2 cellular contexts compared by ENCODE assay signal in genomic region chr13:113603116-113603710, GRCh38.
TF ChIP-seq lines count a peak whose summit lies in the region.

No MANE protein-coding gene starts in this region.

TF ChIP-seq in HEK293, 187 proteins besides CTCF, POLR2A, EP300 and RAD21:
- no peak for TF ChIP-seq ZNF112 (tag by site-specific recombination; IDR thresholded peaks at IDR 0.05)
- no peak for TF ChIP-seq HOXA7 (CRISPR knock-in tag; IDR thresholded peaks at IDR 0.05; ENCODE audit: borderline replicate concordance)
- peak; percentile 39; the same call in 1 of the 2 replicates for TF ChIP-seq GLIS2 (tag by site-specific recombination; IDR thresholded peaks at IDR 0.05)
- no peak for TF ChIP-seq REPIN1 (tag by site-specific recombination; IDR thresholded peaks at IDR 0.05; ENCODE audit: low read depth)
- no peak for TF ChIP-seq ZFP69B (tag by site-specific recombination; IDR thresholded peaks at IDR 0.05)
- no peak for TF ChIP-seq ZNF571 (tag by site-specific recombination; IDR thresholded peaks at IDR 0.05)
- no peak for TF ChIP-seq ZNF624 (tag by site-specific recombination; IDR thresholded peaks at IDR 0.05)
- TF ChIP-seq ZNF366 (tag by site-specific recombination; conservative IDR thresholded peaks at IDR 0.05) = no peak
- TF ChIP-seq ZSCAN4 (tag by site-specific recombination; IDR thresholded peaks at IDR 0.05) = no peak
- TF ChIP-seq ZNF510 (tag by site-specific recombination; IDR thresholded peaks at IDR 0.05; ENCODE audit: insufficient replicate concordance) = no peak
- no peak for TF ChIP-seq ZNF221 (tag by site-specific recombination; IDR thresholded peaks at IDR 0.05; ENCODE audit: borderline replicate concordance)
- no peak for TF ChIP-seq GLI2 (tag by site-specific recombination; IDR thresholded peaks at IDR 0.05; ENCODE audit: borderline replicate concordance, low read depth)
- no peak for TF ChIP-seq GLI4 (tag by site-specific recombination; IDR thresholded peaks at IDR 0.05)
- TF ChIP-seq ATF2 (tag by site-specific recombination; IDR thresholded peaks at IDR 0.05; ENCODE audit: low read depth) = peak; percentile 80
- peak; percentile 45; the same call in 1 of the 2 replicates for TF ChIP-seq KLF1 (tag by site-specific recombination; IDR thresholded peaks at IDR 0.05)
- TF ChIP-seq BCL11B (tag by site-specific recombination; IDR thresholded peaks at IDR 0.05; ENCODE audit: low read depth) = no peak
- no peak for TF ChIP-seq ZNF623 (tag by site-specific recombination; IDR thresholded peaks at IDR 0.05)
- no peak for TF ChIP-seq ZNF248 (tag by site-specific recombination; IDR thresholded peaks at IDR 0.05)
- no peak for TF ChIP-seq ZNF692 (tag by site-specific recombination; IDR thresholded peaks at IDR 0.05)
- TF ChIP-seq SCRT2 (tag by site-specific recombination; IDR thresholded peaks at IDR 0.05) = no peak
- TF ChIP-seq ZNF596 (tag by site-specific recombination; IDR thresholded peaks at IDR 0.05) = no peak
- TF ChIP-seq ZNF530 (tag by site-specific recombination; IDR thresholded peaks at IDR 0.05; ENCODE audit: low read depth) = no peak
- no peak for TF ChIP-seq HOXC10 (CRISPR knock-in tag; IDR thresholded peaks at IDR 0.05)

TF ChIP-seq in HepG2, 621 proteins besides CTCF, POLR2A, EP300 and RAD21:
- peak; percentile 21; the same call in 1 of the 2 replicates for TF ChIP-seq CREB1 (IDR thresholded peaks at IDR 0.05)
- TF ChIP-seq CREB1 (CRISPR knock-in tag; IDR thresholded peaks at IDR 0.05) = no peak
- TF ChIP-seq SP140L (CRISPR knock-in tag; IDR thresholded peaks at IDR 0.05; ENCODE audit: borderline replicate concordance) = no peak
- no peak for TF ChIP-seq TCF12 (IDR thresholded peaks at IDR 0.05)
- no peak for TF ChIP-seq TCF12 (CRISPR knock-in tag; IDR thresholded peaks at IDR 0.05)
- no peak for TF ChIP-seq ZBTB7A (CRISPR knock-in tag; IDR thresholded peaks at IDR 0.05)
- TF ChIP-seq NFAT5 (CRISPR knock-in tag; IDR thresholded peaks at IDR 0.05) = no peak
- TF ChIP-seq CENPX (CRISPR knock-in tag; IDR thresholded peaks at IDR 0.05) = no peak
- peak; percentile 75 for TF ChIP-seq ATF7 (IDR thresholded peaks at IDR 0.05)
- TF ChIP-seq ATF7 (CRISPR knock-in tag; IDR thresholded peaks at IDR 0.05) = no peak
- no peak for TF ChIP-seq ZNF432 (CRISPR knock-in tag; IDR thresholded peaks at IDR 0.05; ENCODE audit: borderline replicate concordance)
